8 cellular contexts compared by ENCODE assay signal in genomic region chr13:114049026-114049425, GRCh38.
DNase-seq lines count a peak whose midpoint lies in the region; ATAC-seq and TF ChIP-seq lines count a peak whose summit lies in the region.

No MANE protein-coding gene starts in this region.

- no peak overlapping the region for H2BK12ac ChIP-seq in H9 (ENCODE audit: insufficient read length, low read depth, low read length)

- 73% methylated on average over 15 of the region's 15 CpGs for WGBS in right cardiac atrium
- 65 to 73% methylated on average over 15 of the region's 15 CpGs for WGBS in heart right ventricle, 2 donors
- no CpG with 5 or more reads among the region's 15 CpGs for WGBS in H9 (ENCODE audit: extremely low coverage, insufficient read length, low lambda C conversion rate)

- H2BK20ac ChIP-seq in H9 (ENCODE audit: low read depth, low read length, poor library complexity, severe bottlenecking), result no peak overlapping the region

- no peaks in the 10 kb centered on the region for H3K79me1 ChIP-seq in H9 (ENCODE audit: insufficient read depth, low read depth, low read length, poor library complexity, severe bottlenecking)

- no peak overlapping the region for H3T11ph ChIP-seq in H9 (ENCODE audit: low read length)

- no peak overlapping the region for H3K14ac ChIP-seq in H9 (ENCODE audit: insufficient read depth, low read length)

- H3K23ac ChIP-seq in H9 (ENCODE audit: insufficient read length, low read depth, low read length), result no peak overlapping the region

- H3K4ac ChIP-seq in H9 (ENCODE audit: low read depth, low read length), result no peak overlapping the region

- peaks cover 0 to 45% (median 0%) of the 10 kb centered on the region in 9 donors for H3K36me3 ChIP-seq in heart right ventricle

- intact Hi-C loops in right cardiac atrium (cut with DNase I), result no loop called here
- intact Hi-C loops in heart right ventricle (cut with DNase I), result no loop called here

- H3K9ac ChIP-seq in H9 (ENCODE audit: extremely low read depth, insufficient read length, low read length), result no peak overlapping the region

- no peak overlapping the region for H3K27ac ChIP-seq in right cardiac atrium (ENCODE audit: low read length)
- H3K27ac ChIP-seq in heart right ventricle, result no peak overlapping the region
- no peak overlapping the region for H3K27ac ChIP-seq in H9 (ENCODE audit: insufficient read length, low read depth, low read length)

- H3K4me2 ChIP-seq in H9 (ENCODE audit: insufficient read depth, insufficient read length, low read length), result no peak overlapping the region

- no peaks in the 10 kb centered on the region; a peak in 1 of 7 replicates for H3K36me3 Mint-ChIP-seq in H9 (ENCODE audit: insufficient read depth in 1 of 3, low read depth in 3 of 3)

- no peak overlapping the region for H2AFZ ChIP-seq in H9 (ENCODE audit: low read length)

- H3K9me3 Mint-ChIP-seq in H9, result no peaks in the 10 kb centered on the region

- H2BK5ac ChIP-seq in H9 (ENCODE audit: insufficient read length, low read length), result no peak overlapping the region

- no peak overlapping the region for H4K91ac ChIP-seq in H9 (ENCODE audit: insufficient read length, low read depth, low read length)

- H3K56ac ChIP-seq in H9 (ENCODE audit: insufficient read length, low read depth, low read length), result no peak overlapping the region

- no peak overlapping the region for H2AK5ac ChIP-seq in H9 (ENCODE audit: insufficient read length, low read length)

- H3K79me2 ChIP-seq in H9 (ENCODE audit: insufficient read depth, low read length), result no peaks in the 10 kb centered on the region

- no peaks in the 10 kb centered on the region for H3K23me2 ChIP-seq in H9 (ENCODE audit: insufficient read length, low read depth, low read length, poor library complexity, severe bottlenecking)

- H3K27me3 ChIP-seq in right cardiac atrium (ENCODE audit: control insufficient read depth, insufficient read depth) (no peaks in the 10 kb centered on the region), heart right ventricle (no peaks in the 10 kb centered on the region), H9 (ENCODE audit: insufficient read depth, low read length) (no peaks in the 10 kb centered on the region)

- no peak overlapping the region for H4K5ac ChIP-seq in H9 (ENCODE audit: insufficient read length, low read depth, low read length)

- H3K4me3 ChIP-seq in right cardiac atrium (ENCODE audit: low read length) (no peak overlapping the region), heart right ventricle (peak overlapping the region in 1 of 10 donors; percentile 22)

- TF ChIP-seq CTCF in heart right ventricle (IDR thresholded peaks at IDR 0.05) (no peak), H9 (conservative IDR thresholded peaks at IDR 0.05) (no peak)

- ATAC-seq in right cardiac atrium, result no peak
- no peak for ATAC-seq in heart right ventricle

- no peak overlapping the region for H4K8ac ChIP-seq in H9 (replicated peaks; ENCODE audit: insufficient read length, low read depth, low read length)

- no peaks in the 10 kb centered on the region for H4K20me1 ChIP-seq in H9 (ENCODE audit: control insufficient read depth, insufficient read depth, insufficient read length)

- peaks cover 1% of the 10 kb centered on the region; the same call in 1 of the 2 replicates for H3K27me3 Mint-ChIP-seq in H9 (ENCODE audit: low read depth)

- peaks cover 3 to 18% of the 10 kb centered on the region in 2 experiments for H3K4me1 Mint-ChIP-seq in H9

- H2BK120ac ChIP-seq in H9 (ENCODE audit: low read depth, low read length, poor library complexity, severe bottlenecking), result no peak overlapping the region

- H3K4me1 ChIP-seq in right cardiac atrium (ENCODE audit: control insufficient read depth, insufficient read depth, low read length), result no peaks in the 10 kb centered on the region
- H3K4me1 ChIP-seq in heart right ventricle, result peaks cover 0 to 14% (median 0%) of the 10 kb centered on the region in 9 donors
- H3K4me1 ChIP-seq in H9 (ENCODE audit: insufficient read depth, low read length), result no peaks in the 10 kb centered on the region

- H3K18ac ChIP-seq in H9 (ENCODE audit: insufficient read length, low read depth, low read length), result no peak overlapping the region

- H3K9me3 ChIP-seq in right cardiac atrium (ENCODE audit: control insufficient read depth, low read length) (no peaks in the 10 kb centered on the region), heart right ventricle (peaks cover 0 to 7% (median 0%) of the 10 kb centered on the region in 11 donors), H9 (ENCODE audit: control insufficient read depth, low read depth, low read length) (no peaks in the 10 kb centered on the region)

- no peak overlapping the region; a peak in 1 of 7 replicates for H3K27ac Mint-ChIP-seq in H9

- no peak overlapping the region for H2BK15ac ChIP-seq in H9 (ENCODE audit: low read depth, low read length)

- no peak overlapping the region; a peak in 1 of 5 replicates for H3K4me3 Mint-ChIP-seq in H9

- DNase-seq in right cardiac atrium (peak in 2 of 3 donors; percentile 49 to 53), heart right ventricle (no peak), germinal center (ENCODE audit: low spot score) (peak; percentile 70), SIG-M5 treated with dmso at 0.1 percent for 504 hours (lab: John Stamatoyannopoulos, UW; ENCODE audit: unreplicated experiment) (no peak), SHP77 treated with DMSO at 0.1 percent for 48 hours (lab: John Stamatoyannopoulos, UW) (no peak), NCI-H1436 (lab: John Stamatoyannopoulos, UW) (no peak), H9 (no peak)
- peak; percentile 47 for DNase-seq in activated CD4-positive, CD25-positive, alpha-beta regulatory T cell treated with anti-CD3 and anti-CD28 coated beads, Interleukin-2, amount 50 U/mL, for 72 hours

Comparison
In these comparisons a context has a peak if more than half of its experiments do, and no peak if none do; other contexts are left out.
1. DNase-seq: peak in right cardiac atrium (2 of 3), activated CD4-positive, CD25-positive, alpha-beta regulatory T cell treated with anti-CD3 and anti-CD28 coated beads, Interleukin-2, amount 50 U/mL, for 72 hours (single experiment) and germinal center (single experiment); none in heart right ventricle (0 of 2), SIG-M5 treated with dmso at 0.1 percent for 504 hours (single experiment), SHP77 treated with DMSO at 0.1 percent for 48 hours (single experiment), NCI-H1436 (single experiment) and H9 (single experiment).